In genomic region chr5:143057580-143057999, GRCh38 we compare ENCODE assay signal across 10 cellular contexts.
DNase-seq lines count a peak whose midpoint lies in the region; ATAC-seq, FAIRE-seq and TF ChIP-seq lines count a peak whose summit lies in the region.
"Had no signal": no experiment of that assay in that cellular context is flagged by ENCODE, and none has a peak within 500 bp of the region (broad histone marks: within the 10 kb centered on the region; RNA-seq: fewer than 3 reads in every experiment).

No MANE protein-coding gene starts in this region.

- TF ChIP-seq CTCF in left ventricle myocardium inferior (IDR thresholded peaks at IDR 0.05; ENCODE audit: borderline replicate concordance), result no peak
- TF ChIP-seq CTCF in heart right ventricle (IDR thresholded peaks at IDR 0.05), result no peak
- no peak for TF ChIP-seq CTCF in OCI-LY7 (conservative IDR thresholded peaks at IDR 0.05; ENCODE audit: low read length)
- no peak for TF ChIP-seq CTCF in right lobe of liver (IDR thresholded peaks at IDR 0.05)
- no peak for TF ChIP-seq CTCF in pancreas (IDR thresholded peaks at IDR 0.05)

- 84 to 89% methylated on average over 3 of the region's 3 CpGs for WGBS in heart right ventricle, 2 donors
- WGBS in right lobe of liver (ENCODE audit: insufficient coverage, low coverage, low lambda C conversion rate, missing lambda C conversion rate), result 61% methylated on average over 3 of the region's 3 CpGs
- 94 to 97% methylated on average over 3 of the region's 3 CpGs for WGBS in pancreas, 2 donors

- no peaks in the 10 kb centered on the region for H3K79me2 ChIP-seq in OCI-LY7 (ENCODE audit: insufficient read depth, low read depth, low read length)

- H2AFZ ChIP-seq in OCI-LY7 (ENCODE audit: low read length), result no peak overlapping the region

- CTCF ChIA-PET in OCI-LY7 (lab: Charles Lee; ENCODE audit: unreplicated experiment), result no interaction called here

- POLR2A ChIA-PET in OCI-LY7 (lab: Charles Lee), result interaction anchor here (0.5 kb wide), 1 partner anchor 762 kb away, joined by 3 read pairs; no protein-coding TSS in a partner anchor

- intact Hi-C loops in left ventricle myocardium inferior (cut with micrococcal nuclease) (no loop called here), heart right ventricle (cut with DNase I) (loop anchor here in 1 of 10 donors (10.0 kb wide), 1 partner anchor 53 kb away; no protein-coding TSS in a partner anchor), OCI-LY7 (cut with micrococcal nuclease; ENCODE audit: unreplicated experiment) (no loop called here), right lobe of liver (cut with DNase I) (no loop called here), pancreas (cut with DNase I) (no loop called here)

- H3K4me1 ChIP-seq in left ventricle myocardium inferior (peaks cover 80% of the 10 kb centered on the region), heart right ventricle (peaks cover 2 to 75% (median 57%) of the 10 kb centered on the region in 9 donors), OCI-LY7 (ENCODE audit: insufficient read depth, low read length, poor library complexity, severe bottlenecking) (peaks cover 11% of the 10 kb centered on the region), right lobe of liver (peaks cover 0 to 11% (median 0%) of the 10 kb centered on the region in 4 donors), pancreas (peaks cover 0 to 9% (median 0%) of the 10 kb centered on the region in 3 donors)
- H3K4me1 ChIP-seq: colonic mucosa had no signal

- TF ChIP-seq POLR2A in right lobe of liver (IDR thresholded peaks at IDR 0.05), result no peak

- BruUV-seq in OCI-LY7 (replicated peaks; lab: Mats Ljungman, UMichigan), result no TSS peak

- H3K27ac ChIP-seq in left ventricle myocardium inferior (replicated peaks) (peak overlapping the region; percentile 70), heart right ventricle (peak overlapping the region in 5 of 10 donors; percentile 28 to 65 (median 45)), OCI-LY7 (ENCODE audit: low read depth, low read length, poor library complexity, severe bottlenecking) (no peak overlapping the region), right lobe of liver (no peak overlapping the region), pancreas (no peak overlapping the region)
- H3K27ac ChIP-seq: colonic mucosa had no signal

- H3K9me3 ChIP-seq in left ventricle myocardium inferior (replicated peaks), result no peaks in the 10 kb centered on the region
- no peaks in the 10 kb centered on the region for H3K9me3 ChIP-seq in heart right ventricle
- no peaks in the 10 kb centered on the region for H3K9me3 ChIP-seq in OCI-LY7 (ENCODE audit: low read length)
- no peaks in the 10 kb centered on the region for H3K9me3 ChIP-seq in right lobe of liver
- no peaks in the 10 kb centered on the region for H3K9me3 ChIP-seq in pancreas
- H3K9me3 ChIP-seq: colonic mucosa had no signal

- H3K4me2 ChIP-seq in OCI-LY7 (ENCODE audit: low read length), result 0 out of 2 replicates have a peak overlapping the region, but pooled peaks have one; percentile 9

- no peaks in the 10 kb centered on the region for H3K9me2 ChIP-seq in OCI-LY7 (ENCODE audit: insufficient read depth, low read length)

- ATAC-seq in heart right ventricle (no peak), HG02981 (IDR thresholded peaks at IDR 0.05; ENCODE audit: unreplicated experiment) (peak; percentile 41), right lobe of liver (no peak), pancreas (no peak)

- no peak for DNase-seq in left ventricle myocardium inferior
- no peak for DNase-seq in heart right ventricle
- peak; percentile 21 for DNase-seq in OCI-LY7 (ENCODE audit: low spot score)
- peak; percentile 48 for DNase-seq in superior temporal gyrus (ENCODE audit: extremely low spot score)
- DNase-seq in NCI-H1930 (lab: John Stamatoyannopoulos, UW), result no peak
- no peak for DNase-seq in right lobe of liver
- DNase-seq in pancreas, result no peak
- DNase-seq: colonic mucosa had no signal

- FAIRE-seq in pancreas (lab: Jason Lieb, UNC), result no peak
- FAIRE-seq: TTC549 had no signal

- H3K36me3 ChIP-seq in left ventricle myocardium inferior (peaks cover 38% of the 10 kb centered on the region), heart right ventricle (peaks cover 0 to 57% (median 0%) of the 10 kb centered on the region in 9 donors), OCI-LY7 (ENCODE audit: insufficient read depth, low read length) (no peaks in the 10 kb centered on the region), right lobe of liver (peaks cover 0 to 4% (median 0%) of the 10 kb centered on the region in 4 donors), pancreas (no peaks in the 10 kb centered on the region)
- H3K36me3 ChIP-seq: colonic mucosa had no signal

- H3K27me3 ChIP-seq in left ventricle myocardium inferior (ENCODE audit: low read depth), result no peaks in the 10 kb centered on the region
- H3K27me3 ChIP-seq in heart right ventricle, result no peaks in the 10 kb centered on the region
- no peaks in the 10 kb centered on the region for H3K27me3 ChIP-seq in right lobe of liver
- H3K27me3 ChIP-seq in pancreas, result no peaks in the 10 kb centered on the region
- H3K27me3 ChIP-seq: colonic mucosa had no signal

- no peak overlapping the region for H3K4me3 ChIP-seq in left ventricle myocardium inferior
- H3K4me3 ChIP-seq in heart right ventricle, result no peak overlapping the region
- no peak overlapping the region for H3K4me3 ChIP-seq in OCI-LY7 (ENCODE audit: low read depth, low read length, poor library complexity, severe bottlenecking)
- no peak overlapping the region for H3K4me3 ChIP-seq in right lobe of liver
- H3K4me3 ChIP-seq in pancreas, result no peak overlapping the region
- H3K4me3 ChIP-seq: colonic mucosa had no signal

- no peaks in the 10 kb centered on the region for H4K20me1 ChIP-seq in OCI-LY7 (ENCODE audit: insufficient read depth, low read length)

Comparison
In these comparisons a context has a peak if more than half of its experiments do, and no peak if none do; other contexts are left out.
1. DNase-seq: peak in OCI-LY7 (single experiment) and superior temporal gyrus (single experiment); none in left ventricle myocardium inferior (single experiment), heart right ventricle (0 of 2), NCI-H1930 (0 of 2), right lobe of liver (0 of 3) and pancreas (0 of 6).